ENCODE assay signal across 8 cellular contexts in genomic region chr1:161159087-161159914, GRCh38. TPM values are rescaled to one million over a fixed set of nuclear protein-coding genes. Genes with fewer than 3 reads are reported as not detected.
DNase-seq lines count a peak whose midpoint lies in the region; ATAC-seq and TF ChIP-seq lines count a peak whose summit lies in the region.

Gene USP21 (plus strand): TSS chr1:161159500. CDS start chr1:161160641, 1,141 bp downstream.

- H3K4me2 ChIP-seq in BLaER1, result peak within 1 kb of the TSS; percentile 90

- H3K9ac ChIP-seq in BLaER1 (peak within 1 kb of the TSS; percentile 95), colonic mucosa (ENCODE audit: low read depth in 2 of 2, low read length in 2 of 2) (peak within 1 kb of the TSS; percentile 85)

- no peak for TF ChIP-seq CTCF in colonic mucosa (IDR thresholded peaks at IDR 0.05)

- intact Hi-C loops in activated CD4-positive, alpha-beta T cell treated with anti-CD3 and anti-CD28 coated beads, Interleukin-2, amount 10 ng/mL, durations not matched to agents 24 days and 14 days (cut with micrococcal nuclease), result loop anchor here (2.0 kb wide), 1 partner anchor 18 kb away; the partner anchor contains the start of gene B4GALT3
- intact Hi-C loops in colonic mucosa (cut with DNase I), result no loop called here

- peaks cover 43% of the 10 kb centered on the region for H3K4me1 ChIP-seq in BLaER1
- H3K4me1 ChIP-seq in colonic mucosa, result peaks cover 18% of the 10 kb centered on the region

- DNase-seq in NCI-H69 (lab: John Stamatoyannopoulos, UW) (peak; percentile 97), colonic mucosa (peak; percentile 94), left kidney (ENCODE audit: low read depth, low spot score) (peak; percentile 98)
- peak; percentile 98 for DNase-seq in activated CD4-positive, alpha-beta T cell treated with anti-CD3 and anti-CD28 coated beads, Interleukin-2, amount 10 ng/mL, durations not matched to agents 24 days and 14 days
- peak; percentile 93 to 94 for DNase-seq in stimulated activated CD4-positive, alpha-beta T cell treated with anti-CD3 and anti-CD28 coated beads, Interleukin-2, amount 100 ng/mL, for 24 hours

- peaks cover 51% of the 10 kb centered on the region for H3K4me1 Mint-ChIP-seq in activated CD4-positive, alpha-beta T cell treated with anti-CD3 and anti-CD28 coated beads, Interleukin-2, amount 10 ng/mL, durations not matched to agents 24 days and 14 days

- H3K36me3 ChIP-seq in BLaER1 (peaks cover 70% of the 10 kb centered on the region), colonic mucosa (no peaks in the 10 kb centered on the region)

- H3K27me3 Mint-ChIP-seq in activated CD4-positive, alpha-beta T cell treated with anti-CD3 and anti-CD28 coated beads, Interleukin-2, amount 10 ng/mL, durations not matched to agents 24 days and 14 days, result no peaks in the 10 kb centered on the region

- no peaks in the 10 kb centered on the region for H4K20me1 ChIP-seq in BLaER1

- peak within 1 kb of the TSS; percentile 90 for H3K4me3 ChIP-seq in BLaER1
- peak within 1 kb of the TSS; percentile 95 for H3K4me3 ChIP-seq in colonic mucosa

- H3K9me3 ChIP-seq in BLaER1, result no peaks in the 10 kb centered on the region
- no peaks in the 10 kb centered on the region for H3K9me3 ChIP-seq in colonic mucosa

- peak; percentile 79 for ATAC-seq in GM19328 (IDR thresholded peaks at IDR 0.05; ENCODE audit: unreplicated experiment)
- peak; percentile 72 for ATAC-seq in HG03520 (IDR thresholded peaks at IDR 0.05; ENCODE audit: unreplicated experiment)

- peak within 1 kb of the TSS; percentile 93 for H3K27ac ChIP-seq in BLaER1
- H3K27ac ChIP-seq in colonic mucosa, result peak within 1 kb of the TSS; percentile 69

- peak within 1 kb of the TSS; percentile 93 for H3K27ac Mint-ChIP-seq in activated CD4-positive, alpha-beta T cell treated with anti-CD3 and anti-CD28 coated beads, Interleukin-2, amount 10 ng/mL, durations not matched to agents 24 days and 14 days

- H3K4me3 Mint-ChIP-seq in activated CD4-positive, alpha-beta T cell treated with anti-CD3 and anti-CD28 coated beads, Interleukin-2, amount 10 ng/mL, durations not matched to agents 24 days and 14 days, result peak within 1 kb of the TSS; percentile 91

- H3K27me3 ChIP-seq in BLaER1, result no peaks in the 10 kb centered on the region
- H3K27me3 ChIP-seq in colonic mucosa, result no peaks in the 10 kb centered on the region

- no peaks in the 10 kb centered on the region for H3K9me3 Mint-ChIP-seq in activated CD4-positive, alpha-beta T cell treated with anti-CD3 and anti-CD28 coated beads, Interleukin-2, amount 10 ng/mL, durations not matched to agents 24 days and 14 days

- H3K36me3 Mint-ChIP-seq in activated CD4-positive, alpha-beta T cell treated with anti-CD3 and anti-CD28 coated beads, Interleukin-2, amount 10 ng/mL, durations not matched to agents 24 days and 14 days (ENCODE audit: low read depth), result peaks cover 56% of the 10 kb centered on the region

RNA-seq across cellular contexts. Expression of gene USP21, which starts in this region (rescaled TPM):
- 32.7 and 34.7 TPM in 2 replicates for total RNA-seq in activated CD4-positive, alpha-beta T cell treated with anti-CD3 and anti-CD28 coated beads, Interleukin-2, amount 10 ng/mL, durations not matched to agents 24 days and 14 days
- 10 to 100 TPM; 20.8 to 29.0 TPM for total RNA-seq in colonic mucosa

Comparison
In these comparisons a context has a peak if more than half of its experiments do, and no peak if none do; other contexts are left out.
1. Peak in every context shown above with its lines: DNase-seq, ATAC-seq, H3K4me3 ChIP-seq and H3K27ac ChIP-seq.